ENCODE assay signal across 9 cellular contexts in the genomic region with DNA sequence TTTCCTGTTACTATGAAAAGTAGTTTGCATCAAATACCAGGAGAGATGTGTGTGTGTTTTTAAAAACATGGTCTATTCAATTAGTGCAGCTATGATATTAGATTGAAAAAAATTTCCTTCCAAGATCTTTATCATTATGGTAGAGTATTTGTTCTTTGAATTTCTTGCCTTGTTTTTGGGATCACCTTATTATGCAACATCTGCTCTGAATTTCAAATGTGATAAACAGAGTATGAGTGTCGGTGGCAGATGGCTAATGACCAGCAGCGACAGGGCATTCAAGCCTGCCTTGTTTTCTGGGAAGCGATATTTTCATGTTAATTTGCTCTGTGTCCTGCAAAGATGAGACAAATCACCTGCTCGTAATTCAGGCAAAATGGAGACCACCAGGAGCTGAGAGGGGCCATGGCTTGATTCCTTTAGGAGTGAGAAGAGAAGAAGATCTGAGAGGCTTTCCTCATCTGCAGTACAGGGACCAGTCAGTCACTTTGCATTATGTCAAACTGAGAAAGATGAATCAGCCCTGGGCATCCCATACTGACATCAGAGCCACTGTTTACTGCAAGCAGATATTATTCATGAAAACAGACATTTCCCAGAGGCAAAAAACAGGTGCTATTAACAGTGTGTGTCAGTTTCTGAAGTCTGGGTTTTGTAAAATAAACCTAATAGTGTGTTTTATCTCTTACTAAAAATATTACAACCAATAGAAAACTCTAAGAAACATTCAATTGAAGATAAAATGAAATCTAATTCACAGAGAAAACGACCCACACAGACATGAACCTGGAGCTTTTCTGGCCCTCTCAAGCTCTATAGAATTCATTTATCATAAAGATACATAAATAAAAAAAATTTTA.
DNase-seq lines count a peak whose midpoint lies in the region; ATAC-seq, FAIRE-seq and TF ChIP-seq lines count a peak whose summit lies in the region.
"Had no signal": no experiment of that assay in that cellular context is flagged by ENCODE, and none has a peak within 500 bp of the region (broad histone marks: within the 10 kb centered on the region; RNA-seq: fewer than 3 reads in every experiment).

No MANE protein-coding gene starts in this region.

- no peaks in the 10 kb centered on the region for H3K9me3 ChIP-seq in HEK293 (ENCODE audit: control insufficient read depth, insufficient read depth, low read depth, low read length)
- H3K9me3 ChIP-seq in K562 (replicated peaks; ENCODE audit: control insufficient read depth, insufficient read depth, low read depth, low read length), result no peaks in the 10 kb centered on the region
- H3K9me3 ChIP-seq in skeletal muscle satellite cell (replicated peaks; ENCODE audit: low read length), result no peaks in the 10 kb centered on the region

- POLR2A ChIA-PET in HEK293 (lab: Yijun Ruan, JAX) (no interaction called here), K562 (lab: Yijun Ruan, JAX) (no interaction called here)

- H2AFZ ChIP-seq in K562 (ENCODE audit: low read depth, low read length), result no peak overlapping the region

- intact Hi-C loops in K562 (cut with micrococcal nuclease) (no loop called here), cardiac septum (cut with DNase I) (no loop called here)

- TF ChIP-seq EP300 in K562 (IDR thresholded peaks at IDR 0.05; ENCODE audit: low read length), result no peak

- TF ChIP-seq CTCF in HEK293 (tag by site-specific recombination; IDR thresholded peaks at IDR 0.05) (no peak), K562 (IDR thresholded peaks at IDR 0.05 in 2 of 3, conservative IDR thresholded peaks at IDR 0.05 in 1 of 3; ENCODE audit: insufficient read depth in 2 of 3, low read depth in 1 of 3, low read length in 3 of 3) (no peak)

- no peak for ATAC-seq in K562

- in situ Hi-C loops in K562 (cut with MboI), result no loop called here

- WGBS in K562 (ENCODE audit: insufficient coverage, low coverage, missing lambda C conversion rate), result 79% methylated on average over 5 of the region's 5 CpGs

- TF ChIP-seq RAD21 in K562 (CRISPR knock-in tag; conservative IDR thresholded peaks at IDR 0.05 in 1 of 2, IDR thresholded peaks at IDR 0.05 in 1 of 2), result no peak

- peaks cover 36% of the 10 kb centered on the region for H3K79me2 ChIP-seq in K562 (ENCODE audit: control insufficient read depth, insufficient read depth, low read length)

- H3K27ac ChIP-seq in HEK293 (ENCODE audit: extremely low read depth, low read depth, low read length), result no peak overlapping the region
- H3K27ac ChIP-seq in K562 (ENCODE audit: extremely low read depth, low read depth, low read length), result no peak overlapping the region
- H3K27ac ChIP-seq: 22Rv1 had no signal

- FAIRE-seq in K562 (lab: Jason Lieb, UNC), result no peak

- H3K27me3 ChIP-seq in K562 (ENCODE audit: control insufficient read depth in 2 of 2, insufficient read depth in 2 of 2, low read length in 2 of 2), result no peaks in the 10 kb centered on the region
- no peaks in the 10 kb centered on the region for H3K27me3 ChIP-seq in skeletal muscle satellite cell (ENCODE audit: control insufficient read depth, insufficient read depth, low read length)

- H3K4me2 ChIP-seq in K562 (ENCODE audit: insufficient read depth, low read length) (no peak overlapping the region), skeletal muscle satellite cell (ENCODE audit: low read length) (peak overlapping the region; percentile 48)

- H3K4me3 ChIP-seq in HEK293 (ENCODE audit: low read depth, low read length) (no peak overlapping the region), K562 (no peak overlapping the region), skeletal muscle satellite cell (ENCODE audit: low read length) (no peak overlapping the region)

- no peak for TF ChIP-seq POLR2A in K562 (conservative IDR thresholded peaks at IDR 0.05)

- CTCF ChIA-PET in HEK293 (lab: Yijun Ruan, JAX), result interaction anchor here (0.9 to 1.1 kb wide), 2 partner anchors 12 to 70 kb away, joined by 3 read pairs; no protein-coding TSS in a partner anchor
- CTCF ChIA-PET in K562 (lab: Yijun Ruan, JAX; ENCODE audit: low intra/inter-chr PET ratio), result no interaction called here

- peaks cover 21% of the 10 kb centered on the region for H3K4me1 ChIP-seq in HEK293 (ENCODE audit: control insufficient read depth, insufficient read depth, low read length)
- peaks cover 4 to 10% of the 10 kb centered on the region in 2 experiments; a peak in 3 of 5 replicates for H3K4me1 ChIP-seq in K562 (replicated peaks in 1 of 2; ENCODE audit: control insufficient read depth in 2 of 2, insufficient read depth in 2 of 2, low read length in 2 of 2)
- peaks cover 60% of the 10 kb centered on the region for H3K4me1 ChIP-seq in skeletal muscle satellite cell (ENCODE audit: control insufficient read depth, insufficient read depth, low read length)

- H3K9ac ChIP-seq in K562 (ENCODE audit: insufficient read depth in 1 of 2, low read depth in 2 of 2, low read length in 2 of 2) (no peak overlapping the region), skeletal muscle satellite cell (ENCODE audit: low read depth, low read length) (peak overlapping the region; percentile 13)

- DNase-seq in DMS153 (lab: John Stamatoyannopoulos, UW) (peak; percentile 15), DMS153 treated with DMSO at 0.1 percent for 48 hours (lab: John Stamatoyannopoulos, UW; ENCODE audit: unreplicated experiment) (no peak), NCI-H2171 (lab: John Stamatoyannopoulos, UW) (peak; percentile 51), K562 (ENCODE audit: extremely low read depth in 1 of 4, low spot score in 3 of 4) (no peak), GDM1 (lab: John Stamatoyannopoulos, UW) (no peak), cardiac septum (ENCODE audit: low spot score) (no peak)

- 0 out of 3 replicates have a peak, but pooled peaks cover 0 to 3% of the 10 kb centered on the region in 2 experiments for H3K36me3 ChIP-seq in HEK293 (ENCODE audit: control insufficient read depth in 2 of 2, insufficient read depth in 1 of 2, low read length in 2 of 2)
- peaks cover 34% of the 10 kb centered on the region; the same call in 2 of the 3 replicates for H3K36me3 ChIP-seq in K562 (ENCODE audit: control insufficient read depth, insufficient read depth, low read length)
- H3K36me3 ChIP-seq in skeletal muscle satellite cell (ENCODE audit: insufficient read depth, low read length), result peaks cover 16% of the 10 kb centered on the region

- H4K20me1 ChIP-seq in K562 (replicated peaks; ENCODE audit: control insufficient read depth, insufficient read depth, low read length), result 0 out of 2 replicates have a peak, but pooled peaks cover 4% of the 10 kb centered on the region

- no TSS peak for BruUV-seq in K562 (replicated peaks; lab: Mats Ljungman, UMichigan)

- no peaks in the 10 kb centered on the region for H3K9me1 ChIP-seq in K562 (ENCODE audit: control insufficient read depth, insufficient read depth, low read length)

TF ChIP-seq in HEK293, 187 proteins besides CTCF, POLR2A, EP300 and RAD21 (continues in another document):
- TF ChIP-seq, protein P1, sequence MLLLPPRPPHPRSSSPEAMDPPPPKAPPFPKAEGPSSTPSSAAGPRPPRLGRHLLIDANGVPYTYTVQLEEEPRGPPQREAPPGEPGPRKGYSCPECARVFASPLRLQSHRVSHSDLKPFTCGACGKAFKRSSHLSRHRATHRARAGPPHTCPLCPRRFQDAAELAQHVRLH (tag by site-specific recombination; IDR thresholded peaks at IDR 0.05), result no peak
- no peak for TF ChIP-seq ZNF843 (tag by site-specific recombination; IDR thresholded peaks at IDR 0.05)
- TF ChIP-seq, protein P2, sequence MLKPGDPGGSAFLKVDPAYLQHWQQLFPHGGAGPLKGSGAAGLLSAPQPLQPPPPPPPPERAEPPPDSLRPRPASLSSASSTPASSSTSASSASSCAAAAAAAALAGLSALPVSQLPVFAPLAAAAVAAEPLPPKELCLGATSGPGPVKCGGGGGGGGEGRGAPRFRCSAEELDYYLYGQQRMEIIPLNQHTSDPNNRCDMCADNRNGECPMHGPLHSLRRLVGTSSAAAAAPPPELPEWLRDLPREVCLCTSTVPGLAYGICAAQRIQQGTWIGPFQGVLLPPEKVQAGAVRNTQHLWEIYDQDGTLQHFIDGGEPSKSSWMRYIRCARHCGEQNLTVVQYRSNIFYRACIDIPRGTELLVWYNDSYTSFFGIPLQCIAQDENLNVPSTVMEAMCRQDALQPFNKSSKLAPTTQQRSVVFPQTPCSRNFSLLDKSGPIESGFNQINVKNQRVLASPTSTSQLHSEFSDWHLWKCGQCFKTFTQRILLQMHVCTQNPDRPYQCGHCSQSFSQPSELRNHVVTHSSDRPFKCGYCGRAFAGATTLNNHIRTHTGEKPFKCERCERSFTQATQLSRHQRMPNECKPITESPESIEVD (tag by site-specific recombination; IDR thresholded peaks at IDR 0.05), result peak; percentile 51
- no peak for TF ChIP-seq ZNF302 (tag by site-specific recombination; IDR thresholded peaks at IDR 0.05; ENCODE audit: low read depth)
- no peak for TF ChIP-seq ZNF184 (tag by site-specific recombination; IDR thresholded peaks at IDR 0.05)
- TF ChIP-seq KLF9 (tag by site-specific recombination; IDR thresholded peaks at IDR 0.05; ENCODE audit: low read depth), result no peak
- TF ChIP-seq ZNF521 (tag by site-specific recombination; IDR thresholded peaks at IDR 0.05), result no peak

TF ChIP-seq in K562, 482 proteins besides CTCF, POLR2A, EP300 and RAD21:
- TF ChIP-seq ZNF174 (CRISPR knock-in tag; IDR thresholded peaks at IDR 0.05) (no peak), CEBPG (CRISPR knock-in tag; IDR thresholded peaks at IDR 0.05) (no peak), CEBPG (tag; conservative IDR thresholded peaks at IDR 0.05 in 1 of 2, IDR thresholded peaks at IDR 0.05 in 1 of 2) (peak; percentile 24 to 62; a peak in 2 of 4 replicates), CEBPB (tag; IDR thresholded peaks at IDR 0.05) (0 out of 2 replicates have a peak, but pooled peaks have one; percentile 10)

Comparison
In these comparisons a context has a peak if more than half of its experiments do, and no peak if none do; other contexts are left out.
1. DNase-seq: peak in DMS153 (single experiment) and NCI-H2171 (single experiment); none in DMS153 treated with DMSO at 0.1 percent for 48 hours (single experiment), K562 (0 of 4), GDM1 (single experiment) and cardiac septum (single experiment).